In the genomic region with DNA sequence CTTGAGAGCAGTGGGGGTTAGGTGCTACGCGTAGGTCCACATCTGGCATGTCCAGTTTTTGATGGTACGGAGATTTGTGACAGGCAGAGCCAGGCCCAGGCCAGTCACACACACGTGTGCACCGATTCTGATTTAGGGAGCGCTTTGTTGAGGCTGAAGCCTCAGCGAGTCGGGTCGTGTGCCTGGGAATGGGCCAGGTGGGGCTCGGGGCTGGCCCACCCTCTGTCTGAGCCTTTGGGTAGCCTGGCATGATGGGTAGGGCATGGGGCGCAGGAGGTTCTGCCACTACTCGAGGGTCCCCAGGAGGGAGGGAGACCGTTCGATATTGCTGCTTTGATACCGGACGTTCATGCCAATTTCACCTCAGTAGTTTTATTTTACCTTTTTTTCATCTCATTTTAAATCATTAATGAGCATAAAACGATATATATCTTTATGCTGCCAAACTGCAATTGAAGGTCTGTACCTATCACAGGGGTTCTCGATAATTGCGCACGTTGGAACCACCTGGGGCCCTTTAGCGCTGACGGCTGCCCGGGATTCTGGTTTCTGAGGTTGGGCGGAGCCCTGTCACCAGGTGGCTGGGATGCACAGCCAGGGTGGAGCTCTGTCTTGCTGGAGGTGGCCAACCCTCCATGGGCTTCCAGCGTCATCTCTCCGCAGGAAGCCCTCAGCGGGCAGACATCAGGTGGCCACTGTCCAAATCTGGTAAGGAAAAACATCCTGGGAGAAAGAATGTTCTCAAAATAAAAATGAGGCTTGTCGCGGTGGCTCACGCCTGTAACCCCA, we compare ENCODE assay signal across 12 cellular contexts.
"Had no signal": no experiment of that assay in that cellular context is flagged by ENCODE, and none has a peak within 500 bp of the region (broad histone marks: within the 10 kb centered on the region; RNA-seq: fewer than 3 reads in every experiment).

No MANE protein-coding gene starts in this region.

- H3K36me3 ChIP-seq: right lobe of liver, tibial artery, vagina had no signal

- H3K27me3 ChIP-seq: right lobe of liver, vagina had no signal

- FAIRE-seq: endometrium had no signal

- ATAC-seq: activated CD4-positive, CD25-positive, alpha-beta regulatory T cell treated with anti-CD3 and anti-CD28 coated beads, Interleukin-2, amount 50 U/mL, for 24 hours; natural killer cell; right lobe of liver; stimulated activated effector memory CD8-positive, alpha-beta T cell treated with anti-CD3 and anti-CD28 coated beads, Interleukin-12 subunit alpha, Interleukin-12 subunit beta, amount 100 ng/mL, for 72 hours had no signal

- H3K9me3 ChIP-seq: right lobe of liver, tibial artery, vagina had no signal

- H3K4me3 ChIP-seq: right lobe of liver, tibial artery, vagina had no signal

- H3K27ac ChIP-seq: right lobe of liver, tibial artery, vagina had no signal

- H3K4me1 ChIP-seq: tibial artery had no signal

- DNase-seq: activated CD4-positive, alpha-beta T cell treated with anti-CD3 and anti-CD28 coated beads, Interleukin-2, amount 50 U/mL, for 4 hours; activated gamma-delta T cell; activated T-cell treated with anti-CD3 and anti-CD28 coated beads, Interleukin-2, amount 50 U/mL, for 24 hours; mammary epithelial cell; natural killer cell; nucleus accumbens; right lobe of liver had no signal
